Comparison of ENCODE assay signal across 19 cellular contexts in the genomic region with DNA sequence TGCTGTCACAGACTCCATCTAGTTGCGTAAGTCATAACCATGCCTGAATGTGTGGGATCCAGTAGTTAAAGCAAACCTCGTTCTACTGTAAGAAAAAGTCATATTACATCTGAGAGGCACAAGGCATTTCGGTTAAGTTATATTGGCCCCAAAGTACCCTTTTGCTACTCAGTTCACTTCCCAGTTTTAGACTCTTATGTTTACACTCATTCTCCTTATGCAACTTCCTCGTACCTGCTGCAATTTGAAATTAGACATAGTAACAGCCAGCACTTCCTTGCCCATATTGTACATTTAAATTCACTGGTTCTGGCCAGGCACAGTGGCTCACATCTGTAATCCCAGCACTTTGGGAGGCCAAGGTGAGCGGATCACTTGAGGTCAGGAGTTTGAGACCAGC.
"Had no signal": no experiment of that assay in that cellular context is flagged by ENCODE, and none has a peak within 500 bp of the region (broad histone marks: within the 10 kb centered on the region; RNA-seq: fewer than 3 reads in every experiment).

No MANE protein-coding gene starts in this region.

- H3K27me3 ChIP-seq: adrenal gland, cardiac muscle cell, dorsolateral prefrontal cortex, gastrocnemius medialis, heart right ventricle, stomach had no signal

- H3K4me1 Mint-ChIP-seq: activated naive CD4-positive, alpha-beta T cell treated with anti-CD3 and anti-CD28 coated beads, Interleukin-2, amount 50 U/mL, for 24 hours; endodermal cell; neural crest cell had no signal

- H3K36me3 ChIP-seq: adrenal gland, cardiac muscle cell, gastrocnemius medialis had no signal

- DNase-seq: activated CD4-positive, alpha-beta T cell treated with anti-CD3 and anti-CD28 coated beads for 1 hour; activated CD4-positive, alpha-beta T cell treated with anti-CD3 and anti-CD28 coated beads, Interleukin-2, amount 50 U/mL, for 48 hours; activated T-cell treated with anti-CD3 and anti-CD28 coated beads, Interleukin-2, amount 50 U/mL, for 1 hour; adrenal gland; dorsolateral prefrontal cortex; endodermal cell; gastrocnemius medialis; heart right ventricle; midbrain; psoas muscle; stimulated activated CD4-positive, alpha-beta T cell treated with anti-CD3 and anti-CD28 coated beads, Interleukin-2, amount 100 ng/mL, for 24 hours; stomach; T1000 had no signal

- H3K27me3 Mint-ChIP-seq: activated naive CD4-positive, alpha-beta T cell treated with anti-CD3 and anti-CD28 coated beads, Interleukin-2, amount 50 U/mL, for 24 hours had no signal

- H3K27ac Mint-ChIP-seq: activated naive CD4-positive, alpha-beta T cell treated with anti-CD3 and anti-CD28 coated beads, Interleukin-2, amount 50 U/mL, for 24 hours; activated T-helper 2 cell treated with anti-CD3 and anti-CD28 coated beads, Interferon-gamma antibody, Interleukin-2, Interleukin-4, amounts not matched to agents 10 μg/mL and 5 μg/mL and 100 μg/mL, durations not matched to agents 14 hours and 24 hours and 36 hours; endodermal cell had no signal

- H3K4me1 ChIP-seq: adrenal gland, gastrocnemius medialis, heart right ventricle, psoas muscle, stomach had no signal

- ATAC-seq: gastrocnemius medialis, heart right ventricle, psoas muscle had no signal

- H3K4me3 ChIP-seq: adrenal gland, cardiac muscle cell, dorsolateral prefrontal cortex, gastrocnemius medialis, heart right ventricle, lung, psoas muscle, stomach, thoracic aorta had no signal

- H3K27ac ChIP-seq: adrenal gland, cardiac muscle cell, dorsolateral prefrontal cortex, gastrocnemius medialis, psoas muscle, stomach, thoracic aorta had no signal

- H3K9me3 ChIP-seq: adrenal gland, gastrocnemius medialis, heart right ventricle, psoas muscle, stomach, thoracic aorta had no signal

- H3K4me3 Mint-ChIP-seq: activated naive CD4-positive, alpha-beta T cell treated with anti-CD3 and anti-CD28 coated beads, Interleukin-2, amount 50 U/mL, for 24 hours; endodermal cell; neural crest cell had no signal
